8 cellular contexts compared by ENCODE assay signal in the genomic region with DNA sequence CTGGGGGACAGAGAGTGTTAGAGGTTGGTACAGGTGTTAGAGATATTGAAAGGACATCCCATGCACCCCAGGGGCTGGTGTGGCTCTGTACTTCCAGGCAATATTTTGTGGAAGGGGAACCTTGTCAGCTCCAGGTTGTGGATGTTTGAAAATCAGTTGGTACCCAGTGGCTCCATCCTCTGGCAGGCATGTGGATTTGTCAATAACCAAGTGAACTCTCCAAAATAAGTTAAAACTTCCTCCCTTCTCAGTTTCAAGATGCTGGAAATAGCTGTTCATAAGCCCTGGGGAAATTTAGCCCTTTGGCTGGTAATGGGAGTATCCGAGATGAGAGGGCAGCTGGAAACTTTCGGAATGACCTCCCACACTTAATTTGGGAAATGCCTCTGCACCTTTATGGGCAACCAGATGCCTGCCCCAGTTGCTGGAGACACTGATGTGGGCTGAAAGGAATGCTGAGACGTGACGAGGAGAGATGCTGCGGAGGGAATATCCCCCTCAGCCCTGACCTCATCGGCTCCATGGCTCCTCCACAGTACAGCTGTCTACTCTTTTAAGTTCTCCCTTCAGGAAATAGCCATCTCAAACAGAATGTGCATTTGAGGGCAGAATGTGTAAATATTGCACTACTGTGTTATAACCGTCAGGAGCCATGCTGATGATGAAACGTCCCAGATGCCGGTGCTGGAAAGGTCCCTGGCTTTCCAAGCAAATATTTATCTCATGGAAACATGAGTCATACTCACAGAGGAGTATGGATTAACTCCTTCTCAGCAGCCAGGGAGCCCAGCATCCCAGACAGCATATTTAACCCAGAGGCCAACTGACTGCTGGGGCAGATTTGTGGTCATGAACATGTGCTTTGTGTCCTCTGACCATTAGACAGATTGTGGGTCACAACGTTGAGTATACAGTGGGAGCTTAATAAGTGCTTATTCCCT. TPM values are rescaled to one million over a fixed set of nuclear protein-coding genes. Genes with fewer than 3 reads are reported as not detected.
DNase-seq lines count a peak whose midpoint lies in the region; ATAC-seq and TF ChIP-seq lines count a peak whose summit lies in the region.

No MANE protein-coding gene starts in this region.

- no peaks in the 10 kb centered on the region for H3K9me3 Mint-ChIP-seq in chondrocyte (ENCODE audit: low read depth)
- no peaks in the 10 kb centered on the region for H3K9me3 Mint-ChIP-seq in activated naive CD8-positive, alpha-beta T cell treated with anti-CD3 and anti-CD28 coated beads, Interleukin-2, amount 50 U/mL, for 24 hours

- in situ Hi-C loops in ACHN (cut with HindIII; ENCODE audit: low pct_ligation_motif_present, low pct_unique_long_range_greater_than_20kb, low sequenced_read_pairs) = no loop called here

- DNase-seq in ACHN (peak; percentile 81), LHCN-M2 (ENCODE audit: low read depth) (peak; percentile 100), chondrocyte (ENCODE audit: low spot score) (no peak), lung microvascular endothelial cell (ENCODE audit: low read depth in 2 of 2) (peak; percentile 77 to 95), OCI-M2 (lab: John Stamatoyannopoulos, UW; ENCODE audit: unreplicated experiment) (no peak)
- DNase-seq in activated CD4-positive, CD25-positive, alpha-beta regulatory T cell (lab: John Stamatoyannopoulos, UW) = no peak
- no peak for DNase-seq in activated naive CD8-positive, alpha-beta T cell treated with anti-CD3 and anti-CD28 coated beads, Interleukin-2, amount 50 U/mL, for 24 hours

- TF ChIP-seq CTCF in chondrocyte (IDR thresholded peaks at IDR 0.05) = peak; percentile 88

- peak overlapping the region; percentile 42 for H3K4me3 Mint-ChIP-seq in chondrocyte (ENCODE audit: unreplicated experiment)
- no peak overlapping the region for H3K4me3 Mint-ChIP-seq in activated naive CD8-positive, alpha-beta T cell treated with anti-CD3 and anti-CD28 coated beads, Interleukin-2, amount 50 U/mL, for 24 hours

- no peak for ATAC-seq in HG03354 (IDR thresholded peaks at IDR 0.05; ENCODE audit: poor library complexity, severe bottlenecking, unreplicated experiment)
- no peak for ATAC-seq in activated naive CD8-positive, alpha-beta T cell treated with anti-CD3 and anti-CD28 coated beads, Interleukin-2, amount 50 U/mL, for 24 hours

- H3K27me3 Mint-ChIP-seq in chondrocyte (ENCODE audit: low read depth) = no peaks in the 10 kb centered on the region
- H3K27me3 Mint-ChIP-seq in activated naive CD8-positive, alpha-beta T cell treated with anti-CD3 and anti-CD28 coated beads, Interleukin-2, amount 50 U/mL, for 24 hours = peaks cover 2% of the 10 kb centered on the region

- H3K27ac Mint-ChIP-seq in chondrocyte (ENCODE audit: unreplicated experiment) = peak overlapping the region; percentile 96
- H3K27ac Mint-ChIP-seq in activated naive CD8-positive, alpha-beta T cell treated with anti-CD3 and anti-CD28 coated beads, Interleukin-2, amount 50 U/mL, for 24 hours = no peak overlapping the region

- H3K36me3 Mint-ChIP-seq in chondrocyte (ENCODE audit: low read depth) = peaks cover 41% of the 10 kb centered on the region
- no peaks in the 10 kb centered on the region for H3K36me3 Mint-ChIP-seq in activated naive CD8-positive, alpha-beta T cell treated with anti-CD3 and anti-CD28 coated beads, Interleukin-2, amount 50 U/mL, for 24 hours (ENCODE audit: low read depth)

- peaks cover 57% of the 10 kb centered on the region for H3K4me1 Mint-ChIP-seq in chondrocyte (ENCODE audit: low read depth)
- no peaks in the 10 kb centered on the region for H3K4me1 Mint-ChIP-seq in activated naive CD8-positive, alpha-beta T cell treated with anti-CD3 and anti-CD28 coated beads, Interleukin-2, amount 50 U/mL, for 24 hours

RNA-seq across cellular contexts. Expression of gene TGFBI, which starts 29.5 kb away (rescaled TPM):
- 2,144 and 3,512 TPM in 2 replicates for total RNA-seq in LHCN-M2 (2014; rRNA removed)
- polyA plus RNA-seq in LHCN-M2 (2012) = 1,513 TPM
- total RNA-seq in chondrocyte = 491 to 631 TPM (median 620 TPM) in 3 replicates
- total RNA-seq in lung microvascular endothelial cell = 3.8 and 17.0 TPM in 2 replicates

Comparison
In these comparisons a context has a peak if more than half of its experiments do, and no peak if none do; other contexts are left out.
1. DNase-seq: peak in ACHN (single experiment), LHCN-M2 (single experiment) and lung microvascular endothelial cell (2 of 2); none in chondrocyte (single experiment), activated CD4-positive, CD25-positive, alpha-beta regulatory T cell (0 of 4), OCI-M2 (single experiment) and activated naive CD8-positive, alpha-beta T cell treated with anti-CD3 and anti-CD28 coated beads, Interleukin-2, amount 50 U/mL, for 24 hours (single experiment).
2. RNA of gene TGFBI, which starts 29.5 kb away (total RNA-seq): 2,144 to 3,512 TPM in LHCN-M2 and 491 to 631 TPM in chondrocyte; 3.8 to 17.0 TPM in lung microvascular endothelial cell; every median in the first group is over 10 times any median in the second.